In the genomic region with DNA sequence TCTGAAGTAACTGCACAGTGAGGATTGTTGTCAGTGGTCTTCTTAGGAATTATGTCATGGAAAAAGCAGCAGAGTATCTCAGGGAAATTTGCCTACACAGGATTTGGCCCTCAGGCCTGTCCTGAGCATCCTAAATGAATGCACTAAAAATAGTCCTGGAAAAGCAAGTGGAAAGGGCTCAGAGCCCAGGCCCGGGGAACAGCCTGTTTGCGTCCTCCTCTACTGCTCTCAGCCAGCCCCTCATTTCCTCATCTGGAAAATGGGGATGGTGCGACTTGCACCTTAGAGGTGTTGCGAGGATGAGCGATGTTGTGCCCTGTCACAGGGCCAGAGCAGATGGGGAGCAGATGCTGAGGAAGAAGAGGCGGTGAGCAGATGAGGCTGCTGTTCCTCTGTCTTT, we compare ENCODE assay signal across 1 cellular context.
TF ChIP-seq lines count a peak whose summit lies in the region.

No MANE protein-coding gene starts in this region.

TF ChIP-seq in GM23338, 12 proteins besides CTCF, POLR2A, EP300 and RAD21 (continued from another document):
- TF ChIP-seq, protein P1, sequence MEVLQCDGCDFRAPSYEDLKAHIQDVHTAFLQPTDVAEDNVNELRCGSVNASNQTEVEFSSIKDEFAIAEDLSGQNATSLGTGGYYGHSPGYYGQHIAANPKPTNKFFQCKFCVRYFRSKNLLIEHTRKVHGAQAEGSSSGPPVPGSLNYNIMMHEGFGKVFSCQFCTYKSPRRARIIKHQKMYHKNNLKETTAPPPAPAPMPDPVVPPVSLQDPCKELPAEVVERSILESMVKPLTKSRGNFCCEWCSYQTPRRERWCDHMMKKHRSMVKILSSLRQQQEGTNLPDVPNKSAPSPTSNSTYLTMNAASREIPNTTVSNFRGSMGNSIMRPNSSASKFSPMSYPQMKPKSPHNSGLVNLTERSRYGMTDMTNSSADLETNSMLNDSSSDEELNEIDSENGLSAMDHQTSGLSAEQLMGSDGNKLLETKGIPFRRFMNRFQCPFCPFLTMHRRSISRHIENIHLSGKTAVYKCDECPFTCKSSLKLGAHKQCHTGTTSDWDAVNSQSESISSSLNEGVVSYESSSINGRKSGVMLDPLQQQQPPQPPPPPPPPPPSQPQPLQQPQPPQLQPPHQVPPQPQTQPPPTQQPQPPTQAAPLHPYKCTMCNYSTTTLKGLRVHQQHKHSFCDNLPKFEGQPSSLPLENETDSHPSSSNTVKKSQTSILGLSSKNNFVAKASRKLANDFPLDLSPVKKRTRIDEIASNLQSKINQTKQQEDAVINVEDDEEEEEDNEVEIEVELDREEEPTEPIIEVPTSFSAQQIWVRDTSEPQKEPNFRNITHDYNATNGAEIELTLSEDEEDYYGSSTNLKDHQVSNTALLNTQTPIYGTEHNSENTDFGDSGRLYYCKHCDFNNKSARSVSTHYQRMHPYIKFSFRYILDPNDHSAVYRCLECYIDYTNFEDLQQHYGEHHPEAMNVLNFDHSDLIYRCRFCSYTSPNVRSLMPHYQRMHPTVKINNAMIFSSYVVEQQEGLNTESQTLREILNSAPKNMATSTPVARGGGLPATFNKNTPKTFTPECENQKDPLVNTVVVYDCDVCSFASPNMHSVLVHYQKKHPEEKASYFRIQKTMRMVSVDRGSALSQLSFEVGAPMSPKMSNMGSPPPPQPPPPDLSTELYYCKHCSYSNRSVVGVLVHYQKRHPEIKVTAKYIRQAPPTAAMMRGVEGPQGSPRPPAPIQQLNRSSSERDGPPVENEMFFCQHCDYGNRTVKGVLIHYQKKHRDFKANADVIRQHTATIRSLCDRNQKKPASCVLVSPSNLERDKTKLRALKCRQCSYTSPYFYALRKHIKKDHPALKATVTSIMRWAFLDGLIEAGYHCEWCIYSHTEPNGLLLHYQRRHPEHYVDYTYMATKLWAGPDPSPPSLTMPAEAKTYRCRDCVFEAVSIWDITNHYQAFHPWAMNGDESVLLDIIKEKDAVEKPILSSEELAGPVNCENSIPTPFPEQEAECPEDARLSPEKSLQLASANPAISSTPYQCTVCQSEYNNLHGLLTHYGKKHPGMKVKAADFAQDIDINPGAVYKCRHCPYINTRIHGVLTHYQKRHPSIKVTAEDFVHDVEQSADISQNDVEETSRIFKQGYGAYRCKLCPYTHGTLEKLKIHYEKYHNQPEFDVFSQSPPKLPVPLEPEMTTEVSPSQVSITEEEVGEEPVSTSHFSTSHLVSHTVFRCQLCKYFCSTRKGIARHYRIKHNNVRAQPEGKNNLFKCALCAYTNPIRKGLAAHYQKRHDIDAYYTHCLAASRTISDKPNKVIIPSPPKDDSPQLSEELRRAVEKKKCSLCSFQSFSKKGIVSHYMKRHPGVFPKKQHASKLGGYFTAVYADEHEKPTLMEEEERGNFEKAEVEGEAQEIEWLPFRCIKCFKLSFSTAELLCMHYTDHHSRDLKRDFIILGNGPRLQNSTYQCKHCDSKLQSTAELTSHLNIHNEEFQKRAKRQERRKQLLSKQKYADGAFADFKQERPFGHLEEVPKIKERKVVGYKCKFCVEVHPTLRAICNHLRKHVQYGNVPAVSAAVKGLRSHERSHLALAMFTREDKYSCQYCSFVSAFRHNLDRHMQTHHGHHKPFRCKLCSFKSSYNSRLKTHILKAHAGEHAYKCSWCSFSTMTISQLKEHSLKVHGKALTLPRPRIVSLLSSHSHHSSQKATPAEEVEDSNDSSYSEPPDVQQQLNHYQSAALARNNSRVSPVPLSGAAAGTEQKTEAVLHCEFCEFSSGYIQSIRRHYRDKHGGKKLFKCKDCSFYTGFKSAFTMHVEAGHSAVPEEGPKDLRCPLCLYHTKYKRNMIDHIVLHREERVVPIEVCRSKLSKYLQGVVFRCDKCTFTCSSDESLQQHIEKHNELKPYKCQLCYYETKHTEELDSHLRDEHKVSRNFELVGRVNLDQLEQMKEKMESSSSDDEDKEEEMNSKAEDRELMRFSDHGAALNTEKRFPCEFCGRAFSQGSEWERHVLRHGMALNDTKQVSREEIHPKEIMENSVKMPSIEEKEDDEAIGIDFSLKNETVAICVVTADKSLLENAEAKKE (CRISPR knock-in tag; IDR thresholded peaks at IDR 0.05), result no peak
- TF ChIP-seq ZNF114 (CRISPR knock-in tag; IDR thresholded peaks at IDR 0.05), result no peak
TF ChIP-seq in GM23338: peak in this region for 0.
